Comparison of ENCODE assay signal across 11 cellular contexts in genomic region chr7:99381664-99382075, GRCh38. TPM values are rescaled to one million over a fixed set of nuclear protein-coding genes. Genes with fewer than 3 reads are reported as not detected.
DNase-seq lines count a peak whose midpoint lies in the region; ATAC-seq and TF ChIP-seq lines count a peak whose summit lies in the region.
"Had no signal": no experiment of that assay in that cellular context is flagged by ENCODE, and none has a peak within 500 bp of the region (broad histone marks: within the 10 kb centered on the region; RNA-seq: fewer than 3 reads in every experiment).

No MANE protein-coding gene starts in this region.

- H3K27me3 ChIP-seq in SK-N-SH (ENCODE audit: insufficient read depth): no peaks in the 10 kb centered on the region

- no peak overlapping the region for H3K9ac ChIP-seq in SK-N-SH

- H3K4me3 Mint-ChIP-seq in activated naive CD8-positive, alpha-beta T cell treated with anti-CD3 and anti-CD28 coated beads for 36 hours: peak overlapping the region; percentile 77
- peak overlapping the region; percentile 85 for H3K4me3 Mint-ChIP-seq in natural killer cell treated with Interleukin-12 subunit alpha and Interleukin-12 subunit beta and Interleukin-15 and Interleukin-18, amount 100 ng/mL, for 72 hours
- H3K4me3 Mint-ChIP-seq: nephron, type B pancreatic cell had no signal

- H3K27ac Mint-ChIP-seq in activated naive CD8-positive, alpha-beta T cell treated with anti-CD3 and anti-CD28 coated beads for 36 hours: peak overlapping the region; percentile 92
- peak overlapping the region; percentile 94 to 96 for H3K27ac Mint-ChIP-seq in natural killer cell treated with Interleukin-12 subunit alpha and Interleukin-12 subunit beta and Interleukin-15 and Interleukin-18, amount 100 ng/mL, for 72 hours
- H3K27ac Mint-ChIP-seq: type B pancreatic cell had no signal

- no peaks in the 10 kb centered on the region for H3K9me2 ChIP-seq in SK-N-SH

- H3K9me3 ChIP-seq in SK-N-SH: no peaks in the 10 kb centered on the region

- no peak for TF ChIP-seq CTCF in SK-N-SH (IDR thresholded peaks at IDR 0.05)

- WGBS in SK-N-SH (ENCODE audit: low lambda C conversion rate): 67% methylated on average over 2 of the region's 7 CpGs

- CTCF ChIA-PET in SK-N-SH (lab: Yijun Ruan, JAX): no interaction called here

- peaks cover 81% of the 10 kb centered on the region for H4K20me1 ChIP-seq in SK-N-SH (ENCODE audit: insufficient read depth)

- H3K27me3 Mint-ChIP-seq in activated naive CD8-positive, alpha-beta T cell treated with anti-CD3 and anti-CD28 coated beads for 36 hours: no peaks in the 10 kb centered on the region
- H3K27me3 Mint-ChIP-seq in natural killer cell treated with Interleukin-12 subunit alpha and Interleukin-12 subunit beta and Interleukin-15 and Interleukin-18, amount 100 ng/mL, for 72 hours: no peaks in the 10 kb centered on the region
- H3K27me3 Mint-ChIP-seq: type B pancreatic cell had no signal

- peak; percentile 71 for DNase-seq in SK-N-SH
- peak; percentile 17 for DNase-seq in HuH-7 (ENCODE audit: low spot score)
- DNase-seq in activated naive CD8-positive, alpha-beta T cell treated with anti-CD3 and anti-CD28 coated beads for 36 hours: no peak
- DNase-seq in natural killer cell treated with Interleukin-12 subunit alpha and Interleukin-12 subunit beta and Interleukin-15 and Interleukin-18, amount 100 ng/mL, for 72 hours (ENCODE audit: low spot score): no peak
- DNase-seq in islet precursor cell: no peak
- no peak for DNase-seq in HT-29 (ENCODE audit: low spot score)
- DNase-seq in EL: no peak
- DNase-seq: 8988T had no signal

- peaks cover 88% of the 10 kb centered on the region for H3K79me2 ChIP-seq in SK-N-SH (ENCODE audit: insufficient read depth)

- H3K4me3 ChIP-seq in SK-N-SH (ENCODE audit: low read depth in 2 of 2, low read length in 1 of 2): no peak overlapping the region

- peaks cover 54% of the 10 kb centered on the region for H3K4me1 Mint-ChIP-seq in activated naive CD8-positive, alpha-beta T cell treated with anti-CD3 and anti-CD28 coated beads for 36 hours
- H3K4me1 Mint-ChIP-seq in natural killer cell treated with Interleukin-12 subunit alpha and Interleukin-12 subunit beta and Interleukin-15 and Interleukin-18, amount 100 ng/mL, for 72 hours (ENCODE audit: low read depth in 2 of 2): peaks cover 41% of the 10 kb centered on the region in 2 donors

- H3K27ac ChIP-seq in SK-N-SH (ENCODE audit: low read depth in 2 of 2, low read length in 1 of 2): peak overlapping the region in 1 of 2 experiments; percentile 57; a peak in 1 of 4 replicates

- peak in 1 of 2 experiments; percentile 68; a peak in 2 of 4 replicates for TF ChIP-seq EP300 in SK-N-SH (IDR thresholded peaks at IDR 0.05; ENCODE audit: borderline replicate concordance in 1 of 2, low read depth in 1 of 2, low read length in 1 of 2)

- H3K4me2 ChIP-seq in SK-N-SH: no peak overlapping the region

- H3F3A ChIP-seq in SK-N-SH (replicated peaks; ENCODE audit: insufficient read depth): peaks cover 17% of the 10 kb centered on the region

- H2AFZ ChIP-seq in SK-N-SH (ENCODE audit: low read depth): no peak overlapping the region

- H3K36me3 ChIP-seq in SK-N-SH (replicated peaks in 1 of 2; ENCODE audit: control insufficient read depth in 1 of 2, insufficient read depth in 2 of 2, low read length in 1 of 2): peaks cover 7 to 44% of the 10 kb centered on the region in 2 experiments

- TF ChIP-seq RAD21 in SK-N-SH (IDR thresholded peaks at IDR 0.05; ENCODE audit: low read length): no peak

- H3K9me3 Mint-ChIP-seq in activated naive CD8-positive, alpha-beta T cell treated with anti-CD3 and anti-CD28 coated beads for 36 hours: no peaks in the 10 kb centered on the region
- no peaks in the 10 kb centered on the region for H3K9me3 Mint-ChIP-seq in natural killer cell treated with Interleukin-12 subunit alpha and Interleukin-12 subunit beta and Interleukin-15 and Interleukin-18, amount 100 ng/mL, for 72 hours
- H3K9me3 Mint-ChIP-seq: nephron, type B pancreatic cell had no signal

- H3K4me1 ChIP-seq in SK-N-SH (ENCODE audit: control insufficient read depth in 1 of 2, insufficient read depth in 2 of 2, low read depth in 1 of 2, low read length in 1 of 2): peaks cover 15 to 27% of the 10 kb centered on the region in 2 experiments; a peak in 2 of 4 replicates

- ATAC-seq in SK-N-SH treated with all-trans-retinoic acid at 6 μM for 48 hours: no peak; the same call in 2 of the 3 replicates
- no peak for ATAC-seq in natural killer cell treated with Interleukin-12 subunit alpha and Interleukin-12 subunit beta and Interleukin-15 and Interleukin-18, amount 100 ng/mL, for 72 hours

- peaks cover 53% of the 10 kb centered on the region for H3K36me3 Mint-ChIP-seq in activated naive CD8-positive, alpha-beta T cell treated with anti-CD3 and anti-CD28 coated beads for 36 hours
- H3K36me3 Mint-ChIP-seq in natural killer cell treated with Interleukin-12 subunit alpha and Interleukin-12 subunit beta and Interleukin-15 and Interleukin-18, amount 100 ng/mL, for 72 hours: peaks cover 15% of the 10 kb centered on the region

- POLR2A ChIA-PET in SK-N-SH (lab: Yijun Ruan, JAX): interaction anchor here (0.6 kb wide), 1 partner anchor 11 kb away, joined by 5 read pairs; no protein-coding TSS in a partner anchor

TF ChIP-seq in SK-N-SH, 30 proteins besides CTCF, POLR2A, EP300 and RAD21:
- TF ChIP-seq CHD2 (IDR thresholded peaks at IDR 0.05; ENCODE audit: low read length, partially characterized antibody) (peak; percentile 47), YY1 (IDR thresholded peaks at IDR 0.05; ENCODE audit: low read depth) (no peak), FOXJ3 (CRISPR knock-in tag; IDR thresholded peaks at IDR 0.05) (no peak), MXI1 (IDR thresholded peaks at IDR 0.05; ENCODE audit: low read depth, low read length) (peak; percentile 72), GATA2 (CRISPR knock-in tag; IDR thresholded peaks at IDR 0.05) (peak; percentile 44; the same call in 1 of the 2 replicates)

TF ChIP-seq in SK-N-SH treated with all-trans-retinoic acid at 6 μM for 48 hours, 23 proteins besides CTCF, POLR2A, EP300 and RAD21 (continues in another document):
- TF ChIP-seq ZNF70 (CRISPR knock-in tag; IDR thresholded peaks at IDR 0.05) (no peak), ZNF8 (CRISPR knock-in tag; IDR thresholded peaks at IDR 0.05) (no peak), PPARA (CRISPR knock-in tag; IDR thresholded peaks at IDR 0.05; ENCODE audit: borderline replicate concordance) (no peak), ZNF565 (CRISPR knock-in tag; conservative IDR thresholded peaks at IDR 0.05; ENCODE audit: low read depth) (no peak), ZC3H10 (CRISPR knock-in tag; IDR thresholded peaks at IDR 0.05) (no peak), CSDC2 (CRISPR knock-in tag; IDR thresholded peaks at IDR 0.05) (no peak), RARB (CRISPR knock-in tag; IDR thresholded peaks at IDR 0.05) (no peak), ZFP30 (CRISPR knock-in tag; IDR thresholded peaks at IDR 0.05) (no peak)

RNA-seq across cellular contexts. Expression of gene ARPC1B, which starts 7.1 kb away (rescaled TPM):
- polyA plus RNA-seq in SK-N-SH (2012; rRNA removed): 549 and 836 TPM in 2 replicates
- 499 and 604 TPM in 2 replicates for polyA plus RNA-seq in SK-N-SH (2012; cell fraction: cytosol; rRNA removed)
- polyA plus RNA-seq in SK-N-SH (2012; cell fraction: nucleus; rRNA removed): 368 and 467 TPM in 2 replicates
- 100 to 1,000 TPM; 256 to 258 TPM for total RNA-seq in activated naive CD8-positive, alpha-beta T cell treated with anti-CD3 and anti-CD28 coated beads for 36 hours
- 100 to 1,000 TPM; 286 to 366 TPM for total RNA-seq in natural killer cell treated with Interleukin-12 subunit alpha and Interleukin-12 subunit beta and Interleukin-15 and Interleukin-18, amount 100 ng/mL, for 72 hours
- total RNA-seq in HT-29 (2014; rRNA removed; shearing (Covaris generic)): 987 and 1,117 TPM in 2 replicates

RNA-seq across cellular contexts. Expression of gene PDAP1, which starts 26.7 kb away (rescaled TPM):
- 296 and 389 TPM in 2 replicates for polyA plus RNA-seq in SK-N-SH (2012; rRNA removed)
- 589 and 668 TPM in 2 replicates for polyA plus RNA-seq in SK-N-SH (2012; cell fraction: cytosol; rRNA removed)
- polyA plus RNA-seq in SK-N-SH (2012; cell fraction: nucleus; rRNA removed): 105 and 146 TPM in 2 replicates
- 100 to 1,000 TPM; 201 to 214 TPM for total RNA-seq in activated naive CD8-positive, alpha-beta T cell treated with anti-CD3 and anti-CD28 coated beads for 36 hours
- total RNA-seq in natural killer cell treated with Interleukin-12 subunit alpha and Interleukin-12 subunit beta and Interleukin-15 and Interleukin-18, amount 100 ng/mL, for 72 hours: 100 to 1,000 TPM; 114 to 145 TPM
- 51.2 and 57.8 TPM in 2 replicates for total RNA-seq in HT-29 (2014; rRNA removed; shearing (Covaris generic))

RNA-seq across cellular contexts. Expression of gene BUD31, which starts 27.1 kb away (rescaled TPM):
- polyA plus RNA-seq in SK-N-SH (2012; rRNA removed): 124 and 162 TPM in 2 replicates
- 146 and 187 TPM in 2 replicates for polyA plus RNA-seq in SK-N-SH (2012; cell fraction: cytosol; rRNA removed)
- polyA plus RNA-seq in SK-N-SH (2012; cell fraction: nucleus; rRNA removed): 85.4 and 105 TPM in 2 replicates
- 100 to 1,000 TPM; 156 to 162 TPM for total RNA-seq in activated naive CD8-positive, alpha-beta T cell treated with anti-CD3 and anti-CD28 coated beads for 36 hours
- total RNA-seq in natural killer cell treated with Interleukin-12 subunit alpha and Interleukin-12 subunit beta and Interleukin-15 and Interleukin-18, amount 100 ng/mL, for 72 hours: 100 to 1,000 TPM; 145 to 147 TPM
- total RNA-seq in HT-29 (2014; rRNA removed; shearing (Covaris generic)): 120 and 130 TPM in 2 replicates

RNA-seq across cellular contexts. Expression of gene ARPC1A, which starts 56.0 kb away (rescaled TPM):
- 262 and 306 TPM in 2 replicates for polyA plus RNA-seq in SK-N-SH (2012; rRNA removed)
- polyA plus RNA-seq in SK-N-SH (2012; cell fraction: cytosol; rRNA removed): 265 and 294 TPM in 2 replicates
- polyA plus RNA-seq in SK-N-SH (2012; cell fraction: nucleus; rRNA removed): 86.2 and 95.3 TPM in 2 replicates
- total RNA-seq in activated naive CD8-positive, alpha-beta T cell treated with anti-CD3 and anti-CD28 coated beads for 36 hours: 10 to 100 TPM; 55.0 to 55.9 TPM
- 10 to 100 TPM; 72.4 to 88.0 TPM for total RNA-seq in natural killer cell treated with Interleukin-12 subunit alpha and Interleukin-12 subunit beta and Interleukin-15 and Interleukin-18, amount 100 ng/mL, for 72 hours
- total RNA-seq in HT-29 (2014; rRNA removed; shearing (Covaris generic)): 120 and 151 TPM in 2 replicates

RNA-seq across cellular contexts. Expression of gene PTCD1, which starts 56.9 kb away (rescaled TPM):
- polyA plus RNA-seq in SK-N-SH (2012; rRNA removed): 7.4 and 8.2 TPM in 2 replicates
- polyA plus RNA-seq in SK-N-SH (2012; cell fraction: cytosol; rRNA removed): 2.7 and 3.3 TPM in 2 replicates
- polyA plus RNA-seq in SK-N-SH (2012; cell fraction: nucleus; rRNA removed): 16.1 and 16.8 TPM in 2 replicates
- total RNA-seq in activated naive CD8-positive, alpha-beta T cell treated with anti-CD3 and anti-CD28 coated beads for 36 hours: 1 to 10 TPM; 5.9 to 9.1 TPM
- 10 to 100 TPM in 1 of 2 donors, 1 to 10 TPM in 1; 5.9 to 15.3 TPM for total RNA-seq in natural killer cell treated with Interleukin-12 subunit alpha and Interleukin-12 subunit beta and Interleukin-15 and Interleukin-18, amount 100 ng/mL, for 72 hours
- total RNA-seq in HT-29 (2014; rRNA removed; shearing (Covaris generic)): 18.2 and 22.3 TPM in 2 replicates

Comparison
In these comparisons a context has a peak if more than half of its experiments do, and no peak if none do; other contexts are left out.
1. DNase-seq: peak in SK-N-SH (single experiment) and HuH-7 (single experiment); none in activated naive CD8-positive, alpha-beta T cell treated with anti-CD3 and anti-CD28 coated beads for 36 hours (single experiment), natural killer cell treated with Interleukin-12 subunit alpha and Interleukin-12 subunit beta and Interleukin-15 and Interleukin-18, amount 100 ng/mL, for 72 hours (single experiment), islet precursor cell (single experiment), HT-29 (single experiment) and EL (single experiment).